In the genomic region with DNA sequence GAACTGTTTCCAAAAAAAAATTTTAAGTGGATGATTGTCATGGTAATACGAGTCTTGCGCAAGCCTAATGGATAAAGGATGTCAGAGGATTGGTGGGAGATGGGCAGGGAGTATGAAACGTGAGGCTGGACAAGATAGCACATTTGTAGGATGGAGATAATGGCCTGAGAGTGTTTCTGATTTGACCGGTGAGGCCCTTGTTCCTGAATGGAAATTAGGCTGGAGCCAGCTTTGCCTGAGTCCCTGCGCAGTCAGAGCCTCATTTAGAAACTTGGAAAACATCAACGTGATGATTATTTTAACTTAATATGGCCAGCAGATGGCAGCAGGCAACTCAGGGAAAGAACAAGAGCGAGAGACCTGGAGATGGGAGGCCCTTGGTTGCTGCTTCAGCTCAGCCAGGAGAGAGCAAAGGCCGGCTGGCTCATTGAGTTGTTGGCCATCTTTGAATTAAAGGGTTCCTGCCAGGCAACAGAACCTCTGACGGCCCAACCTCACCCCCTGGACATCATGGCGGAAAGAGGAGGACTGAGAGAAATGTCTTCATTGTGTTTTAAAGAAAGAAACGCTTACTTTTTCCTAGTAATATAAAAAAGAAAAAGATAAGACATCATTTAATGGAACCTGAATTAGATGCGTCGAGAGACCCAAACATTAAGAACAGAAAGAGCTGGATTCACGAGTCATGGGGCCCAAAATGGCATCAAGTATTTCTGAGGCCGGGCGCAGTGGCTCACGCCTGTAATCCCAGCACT, we compare ENCODE assay signal across 8 cellular contexts.
DNase-seq lines count a peak whose midpoint lies in the region; ATAC-seq and TF ChIP-seq lines count a peak whose summit lies in the region.

No MANE protein-coding gene starts in this region.

- 44 to 58% methylated on average over 15 to 17 of the region's 17 CpGs for WGBS in esophagus squamous epithelium, 2 donors

- H3K36me3 ChIP-seq in Caco-2 (ENCODE audit: control insufficient read depth, insufficient read depth, low read length) (no peaks in the 10 kb centered on the region), OCI-LY1 (ENCODE audit: insufficient read depth, low read length) (no peaks in the 10 kb centered on the region), esophagus squamous epithelium (no peaks in the 10 kb centered on the region)

- H3K4me1 ChIP-seq in Caco-2: peaks cover 10% of the 10 kb centered on the region
- no peaks in the 10 kb centered on the region for H3K4me1 ChIP-seq in OCI-LY1 (ENCODE audit: insufficient read depth, low read length, severe bottlenecking)
- H3K4me1 ChIP-seq in esophagus squamous epithelium: peaks cover 0 to 2% (median 0%) of the 10 kb centered on the region in 3 donors

- H3K27me3 ChIP-seq in Caco-2 (replicated peaks; ENCODE audit: control insufficient read depth, insufficient read depth, low read length) (no peaks in the 10 kb centered on the region), OCI-LY1 (ENCODE audit: insufficient read depth, low read length) (no peaks in the 10 kb centered on the region), esophagus squamous epithelium (no peaks in the 10 kb centered on the region)

- no peak overlapping the region for H3K9ac ChIP-seq in OCI-LY1 (ENCODE audit: low read length)

- peaks cover 8% of the 10 kb centered on the region for H3K36me3 Mint-ChIP-seq in Caco-2 (ENCODE audit: insufficient read depth, unreplicated experiment)
- no peaks in the 10 kb centered on the region for H3K36me3 Mint-ChIP-seq in natural killer cell treated with Interleukin-12 subunit alpha and Interleukin-12 subunit beta and Interleukin-15 and Interleukin-18, amount 100 ng/mL, for 72 hours

- H3K79me2 ChIP-seq in OCI-LY1 (ENCODE audit: insufficient read depth, low read length): no peaks in the 10 kb centered on the region

- H3K9me3 ChIP-seq in Caco-2 (no peaks in the 10 kb centered on the region), OCI-LY1 (ENCODE audit: low read length) (no peaks in the 10 kb centered on the region), esophagus squamous epithelium (no peaks in the 10 kb centered on the region)

- no peak overlapping the region for H3K27ac ChIP-seq in OCI-LY1 (ENCODE audit: low read depth, low read length, poor library complexity, severe bottlenecking)
- H3K27ac ChIP-seq in esophagus squamous epithelium: no peak overlapping the region

- POLR2A ChIA-PET in Caco-2 (lab: Charles Lee): no interaction called here

- H3K4me3 ChIP-seq in Caco-2 (ENCODE audit: low read depth, low read length): no peak overlapping the region
- no peak overlapping the region for H3K4me3 ChIP-seq in OCI-LY1 (ENCODE audit: low read depth, low read length, poor library complexity, severe bottlenecking)
- H3K4me3 ChIP-seq in esophagus squamous epithelium: no peak overlapping the region

- no peaks in the 10 kb centered on the region for H3K27me3 Mint-ChIP-seq in Caco-2 (ENCODE audit: insufficient read depth, unreplicated experiment)
- H3K27me3 Mint-ChIP-seq in natural killer cell treated with Interleukin-12 subunit alpha and Interleukin-12 subunit beta and Interleukin-15 and Interleukin-18, amount 100 ng/mL, for 72 hours: peaks cover 0 to 3% of the 10 kb centered on the region in 2 donors

- no TSS peak for BruUV-seq in Caco-2 (replicated peaks; lab: Mats Ljungman, UMichigan)

- DNase-seq in Caco-2: peak; percentile 74 to 80
- peak; percentile 42 for DNase-seq in activated T-cell treated with anti-CD3 and anti-CD28 coated beads for 24 hours (ENCODE audit: low read depth)
- DNase-seq in esophagus squamous epithelium (lab: John Stamatoyannopoulos, UW): peak; percentile 2
- no peak for DNase-seq in natural killer cell treated with Interleukin-12 subunit alpha and Interleukin-12 subunit beta and Interleukin-15 and Interleukin-18, amount 100 ng/mL, for 72 hours (ENCODE audit: low spot score)
- DNase-seq in stimulated activated naive CD8-positive, alpha-beta T cell treated with anti-CD3 and anti-CD28 coated beads, Interleukin-15, Interleukin-2, amounts not matched to agents 100 U/mL and 50 U/mL, for 24 hours: peak; percentile 56

- no peaks in the 10 kb centered on the region for H3K9me3 Mint-ChIP-seq in Caco-2 (ENCODE audit: unreplicated experiment)
- no peaks in the 10 kb centered on the region for H3K9me3 Mint-ChIP-seq in natural killer cell treated with Interleukin-12 subunit alpha and Interleukin-12 subunit beta and Interleukin-15 and Interleukin-18, amount 100 ng/mL, for 72 hours

- H4K20me1 ChIP-seq in OCI-LY1 (ENCODE audit: insufficient read depth, low read length): no peaks in the 10 kb centered on the region

- TF ChIP-seq CTCF in Caco-2 (IDR thresholded peaks at IDR 0.05; ENCODE audit: insufficient read depth in 1 of 2, low read depth in 1 of 2, low read length in 1 of 2, severe bottlenecking in 1 of 2, unreplicated experiment in 1 of 2) (peak; percentile 40 to 47), OCI-LY1 (IDR thresholded peaks at IDR 0.05; ENCODE audit: low read length) (peak; percentile 72; the same call in 1 of the 2 replicates), esophagus squamous epithelium (IDR thresholded peaks at IDR 0.05) (peak; percentile 22 to 66 (median 56))

- peak; percentile 75 for ATAC-seq in GM21367 (IDR thresholded peaks at IDR 0.05; ENCODE audit: unreplicated experiment)
- ATAC-seq in natural killer cell treated with Interleukin-12 subunit alpha and Interleukin-12 subunit beta and Interleukin-15 and Interleukin-18, amount 100 ng/mL, for 72 hours: peak; percentile 65 to 70
- ATAC-seq in stimulated activated naive CD8-positive, alpha-beta T cell treated with anti-CD3 and anti-CD28 coated beads, Interleukin-15, Interleukin-2, amounts not matched to agents 100 U/mL and 50 U/mL, for 24 hours: peak; percentile 72

- no peak for TF ChIP-seq POLR2A in esophagus squamous epithelium (IDR thresholded peaks at IDR 0.05)

- TF ChIP-seq RAD21 in Ishikawa (IDR thresholded peaks at IDR 0.05; ENCODE audit: low read depth): peak; percentile 87

- H3K4me3 Mint-ChIP-seq in Caco-2 (ENCODE audit: unreplicated experiment): no peak overlapping the region
- no peak overlapping the region for H3K4me3 Mint-ChIP-seq in natural killer cell treated with Interleukin-12 subunit alpha and Interleukin-12 subunit beta and Interleukin-15 and Interleukin-18, amount 100 ng/mL, for 72 hours

- no peaks in the 10 kb centered on the region for H3F3A ChIP-seq in OCI-LY1 (ENCODE audit: insufficient read depth, low read length)

- intact Hi-C loops in Caco-2 (cut with micrococcal nuclease; ENCODE audit: unreplicated experiment) (loop anchor here (1.0 kb wide), 4 partner anchors 52 to 251 kb away; no protein-coding TSS in a partner anchor), esophagus squamous epithelium (cut with DNase I) (loop anchor here (5.0 to 10.0 kb wide), 2 partner anchors 134 to 251 kb away; no protein-coding TSS in a partner anchor)

- peak overlapping the region; percentile 72; the same call in 1 of the 2 replicates for H2AFZ ChIP-seq in OCI-LY1 (ENCODE audit: low read length)

- TF ChIP-seq EP300 in Ishikawa (IDR thresholded peaks at IDR 0.05; ENCODE audit: borderline replicate concordance): no peak

- H3K4me2 ChIP-seq in OCI-LY1 (ENCODE audit: low read length): no peak overlapping the region

- no peaks in the 10 kb centered on the region for H3K9me2 ChIP-seq in OCI-LY1 (ENCODE audit: low read depth, low read length)

- CTCF ChIA-PET in Caco-2 (lab: Charles Lee): interaction anchor here (0.7 to 1.0 kb wide), 2 partner anchors 10 to 100 kb away, joined by 3 read pairs; no protein-coding TSS in a partner anchor

- H3K4me1 Mint-ChIP-seq in Caco-2 (ENCODE audit: low read depth, unreplicated experiment): peaks cover 25% of the 10 kb centered on the region
- H3K4me1 Mint-ChIP-seq in natural killer cell treated with Interleukin-12 subunit alpha and Interleukin-12 subunit beta and Interleukin-15 and Interleukin-18, amount 100 ng/mL, for 72 hours (ENCODE audit: low read depth in 2 of 2): peaks cover 0 to 4% of the 10 kb centered on the region in 2 donors

- H3K27ac Mint-ChIP-seq in Caco-2 (ENCODE audit: unreplicated experiment): no peak overlapping the region
- H3K27ac Mint-ChIP-seq in natural killer cell treated with Interleukin-12 subunit alpha and Interleukin-12 subunit beta and Interleukin-15 and Interleukin-18, amount 100 ng/mL, for 72 hours: no peak overlapping the region

TF ChIP-seq in Ishikawa, 13 proteins besides CTCF, POLR2A, EP300 and RAD21:
- TF ChIP-seq MAX (IDR thresholded peaks at IDR 0.05): no peak
- no peak for TF ChIP-seq EGR1 (IDR thresholded peaks at IDR 0.05)
- no peak for TF ChIP-seq CREB1 (IDR thresholded peaks at IDR 0.05; ENCODE audit: low read depth)
- TF ChIP-seq TEAD4 (IDR thresholded peaks at IDR 0.05): no peak
- TF ChIP-seq FOXM1 (IDR thresholded peaks at IDR 0.05; ENCODE audit: borderline replicate concordance, low read depth): no peak
- peak; percentile 89 for TF ChIP-seq CEBPB (IDR thresholded peaks at IDR 0.05)
